ENCODE assay signal across 11 cellular contexts in genomic region chr20:46398963-46399362, GRCh38. TPM values are rescaled to one million over a fixed set of nuclear protein-coding genes. Genes with fewer than 3 reads are reported as not detected.
DNase-seq lines count a peak whose midpoint lies in the region; ATAC-seq and TF ChIP-seq lines count a peak whose summit lies in the region.
"Had no signal": no experiment of that assay in that cellular context is flagged by ENCODE, and none has a peak within 500 bp of the region (broad histone marks: within the 10 kb centered on the region; RNA-seq: fewer than 3 reads in every experiment).

No MANE protein-coding gene starts in this region.

- H3K4me1 ChIP-seq in ovary (ENCODE audit: insufficient read depth): peaks cover 20% of the 10 kb centered on the region

- ATAC-seq in stimulated activated naive CD8-positive, alpha-beta T cell treated with anti-CD3 and anti-CD28 coated beads, Interleukin-15, Interleukin-2, amounts not matched to agents 100 U/mL and 50 U/mL, for 24 hours: no peak
- ATAC-seq in naive thymus-derived CD8-positive, alpha-beta T cell: no peak
- ATAC-seq in HG02759 (IDR thresholded peaks at IDR 0.05; ENCODE audit: unreplicated experiment): no peak

- no peaks in the 10 kb centered on the region for H3K9me3 Mint-ChIP-seq in stimulated activated naive CD8-positive, alpha-beta T cell treated with anti-CD3 and anti-CD28 coated beads, Interleukin-15, Interleukin-2, amounts not matched to agents 100 ng/mL and 50 ng/mL, for 24 hours
- no peaks in the 10 kb centered on the region for H3K9me3 Mint-ChIP-seq in activated naive CD8-positive, alpha-beta T cell treated with anti-CD3 and anti-CD28 coated beads for 36 hours
- no peaks in the 10 kb centered on the region for H3K9me3 Mint-ChIP-seq in naive thymus-derived CD8-positive, alpha-beta T cell

- H3K36me3 ChIP-seq in ovary: no peaks in the 10 kb centered on the region

- H3K4me1 Mint-ChIP-seq in stimulated activated naive CD8-positive, alpha-beta T cell treated with anti-CD3 and anti-CD28 coated beads, Interleukin-15, Interleukin-2, amounts not matched to agents 100 ng/mL and 50 ng/mL, for 24 hours (ENCODE audit: low read depth): peaks cover 58% of the 10 kb centered on the region
- peaks cover 51% of the 10 kb centered on the region for H3K4me1 Mint-ChIP-seq in activated naive CD8-positive, alpha-beta T cell treated with anti-CD3 and anti-CD28 coated beads for 36 hours
- H3K4me1 Mint-ChIP-seq in naive thymus-derived CD8-positive, alpha-beta T cell: peaks cover 37 to 83% (median 67%) of the 10 kb centered on the region in 4 donors

- H3K27ac Mint-ChIP-seq in stimulated activated naive CD8-positive, alpha-beta T cell treated with anti-CD3 and anti-CD28 coated beads, Interleukin-15, Interleukin-2, amounts not matched to agents 100 ng/mL and 50 ng/mL, for 24 hours: peak overlapping the region; percentile 38
- H3K27ac Mint-ChIP-seq in activated naive CD8-positive, alpha-beta T cell treated with anti-CD3 and anti-CD28 coated beads for 36 hours: peak overlapping the region; percentile 52
- peak overlapping the region; percentile 51 to 96 (median 88) for H3K27ac Mint-ChIP-seq in naive thymus-derived CD8-positive, alpha-beta T cell

- H3K27me3 ChIP-seq in ovary: no peaks in the 10 kb centered on the region

- no peak overlapping the region for H3K4me3 Mint-ChIP-seq in stimulated activated naive CD8-positive, alpha-beta T cell treated with anti-CD3 and anti-CD28 coated beads, Interleukin-15, Interleukin-2, amounts not matched to agents 100 ng/mL and 50 ng/mL, for 24 hours
- H3K4me3 Mint-ChIP-seq in activated naive CD8-positive, alpha-beta T cell treated with anti-CD3 and anti-CD28 coated beads for 36 hours: no peak overlapping the region
- peak overlapping the region in 9 of 10 donors; percentile 10 to 77 (median 51) for H3K4me3 Mint-ChIP-seq in naive thymus-derived CD8-positive, alpha-beta T cell

- DNase-seq in stimulated activated naive CD8-positive, alpha-beta T cell treated with anti-CD3 and anti-CD28 coated beads, Interleukin-15, Interleukin-2, amounts not matched to agents 100 U/mL and 50 U/mL, for 24 hours: no peak
- DNase-seq in activated naive CD8-positive, alpha-beta T cell treated with anti-CD3 and anti-CD28 coated beads for 36 hours: no peak
- DNase-seq in naive thymus-derived CD8-positive, alpha-beta T cell: no peak
- DNase-seq in DMS153 (lab: John Stamatoyannopoulos, UW) (no peak), anterior cingulate cortex (lab: John Stamatoyannopoulos, UW) (no peak), ovary (no peak)
- DNase-seq: KBM-7, NCI-H524 treated with DMSO at 0.1 percent for 48 hours, SK-N-SH had no signal

- no peak for TF ChIP-seq EP300 in ovary (IDR thresholded peaks at IDR 0.05)

- 81 to 86% (median 84%) methylated on average over 3 of the region's 3 CpGs for WGBS in ovary, 3 donors

- no peaks in the 10 kb centered on the region for H3K27me3 Mint-ChIP-seq in stimulated activated naive CD8-positive, alpha-beta T cell treated with anti-CD3 and anti-CD28 coated beads, Interleukin-15, Interleukin-2, amounts not matched to agents 100 ng/mL and 50 ng/mL, for 24 hours
- no peaks in the 10 kb centered on the region for H3K27me3 Mint-ChIP-seq in activated naive CD8-positive, alpha-beta T cell treated with anti-CD3 and anti-CD28 coated beads for 36 hours
- H3K27me3 Mint-ChIP-seq in naive thymus-derived CD8-positive, alpha-beta T cell: no peaks in the 10 kb centered on the region

- intact Hi-C loops in ovary (cut with DNase I): no loop called here

- no peak for TF ChIP-seq CTCF in ovary (IDR thresholded peaks at IDR 0.05)

- H3K4me3 ChIP-seq in ovary: no peak overlapping the region

- TF ChIP-seq POLR2A in ovary (IDR thresholded peaks at IDR 0.05): no peak

- POLR2A ChIA-PET in naive thymus-derived CD8-positive, alpha-beta T cell (lab: Charles Lee): interaction anchor here (2.0 kb wide), 1 partner anchor 464 kb away, joined by 4 read pairs; no protein-coding TSS in a partner anchor

- H3K36me3 Mint-ChIP-seq in stimulated activated naive CD8-positive, alpha-beta T cell treated with anti-CD3 and anti-CD28 coated beads, Interleukin-15, Interleukin-2, amounts not matched to agents 100 ng/mL and 50 ng/mL, for 24 hours (ENCODE audit: low read depth): peaks cover 51% of the 10 kb centered on the region
- peaks cover 9% of the 10 kb centered on the region for H3K36me3 Mint-ChIP-seq in activated naive CD8-positive, alpha-beta T cell treated with anti-CD3 and anti-CD28 coated beads for 36 hours
- H3K36me3 Mint-ChIP-seq in naive thymus-derived CD8-positive, alpha-beta T cell: peaks cover 0 to 47% (median 4%) of the 10 kb centered on the region in 3 donors

- H3K27ac ChIP-seq in ovary: no peak overlapping the region

- no peaks in the 10 kb centered on the region for H3K9me3 ChIP-seq in ovary
- H3K9me3 ChIP-seq: SK-N-SH had no signal

RNA-seq across cellular contexts. Expression of gene ELMO2, which starts 7.5 kb away (rescaled TPM):
- total RNA-seq in activated naive CD8-positive, alpha-beta T cell treated with anti-CD3 and anti-CD28 coated beads for 36 hours: 10 to 100 TPM; 33.3 to 36.0 TPM
- total RNA-seq in naive thymus-derived CD8-positive, alpha-beta T cell: 10 to 100 TPM; 56.0 to 58.0 TPM
- 10 to 100 TPM; 26.2 to 51.1 (median 34.9) TPM for polyA plus RNA-seq in naive thymus-derived CD8-positive, alpha-beta T cell
- total RNA-seq in ovary: 10 to 100 TPM; 20.1 to 51.7 (median 41.0) TPM
- 10 to 100 TPM; 19.1 to 57.6 TPM for polyA plus RNA-seq in ovary

Comparison
In these comparisons a context has a peak if more than half of its experiments do, and no peak if none do; other contexts are left out.
1. H3K27ac Mint-ChIP-seq: peak in every context shown above with its lines; median percentile 88 in naive thymus-derived CD8-positive, alpha-beta T cell; 52 in activated naive CD8-positive, alpha-beta T cell treated with anti-CD3 and anti-CD28 coated beads for 36 hours; 38 in stimulated activated naive CD8-positive, alpha-beta T cell treated with anti-CD3 and anti-CD28 coated beads, Interleukin-15, Interleukin-2, amounts not matched to agents 100 ng/mL and 50 ng/mL, for 24 hours.
2. H3K4me3 Mint-ChIP-seq: peak in naive thymus-derived CD8-positive, alpha-beta T cell (9 of 10); none in stimulated activated naive CD8-positive, alpha-beta T cell treated with anti-CD3 and anti-CD28 coated beads, Interleukin-15, Interleukin-2, amounts not matched to agents 100 ng/mL and 50 ng/mL, for 24 hours (single experiment) and activated naive CD8-positive, alpha-beta T cell treated with anti-CD3 and anti-CD28 coated beads for 36 hours (single experiment).